Comparison of ENCODE assay signal across 19 cellular contexts in genomic region chr12:47860873-47861272, GRCh38. TPM values are rescaled to one million over a fixed set of nuclear protein-coding genes. Genes with fewer than 3 reads are reported as not detected.
DNase-seq lines count a peak whose midpoint lies in the region; ATAC-seq, FAIRE-seq and TF ChIP-seq lines count a peak whose summit lies in the region.
"Had no signal": no experiment of that assay in that cellular context is flagged by ENCODE, and none has a peak within 500 bp of the region (broad histone marks: within the 10 kb centered on the region; RNA-seq: fewer than 3 reads in every experiment).

No MANE protein-coding gene starts in this region.

- H3K9me1 ChIP-seq in K562 (ENCODE audit: control insufficient read depth, insufficient read depth, low read length), result no peaks in the 10 kb centered on the region

- in situ Hi-C loops in K562 (cut with MboI), result no loop called here

- H3K4me1 ChIP-seq in K562 (replicated peaks in 1 of 2; ENCODE audit: control insufficient read depth in 2 of 2, insufficient read depth in 2 of 2, low read length in 2 of 2) (peaks cover 0 to 3% of the 10 kb centered on the region in 2 experiments; a peak in 1 of 5 replicates), uterus (no peaks in the 10 kb centered on the region)
- H3K4me1 ChIP-seq: A549, HAP-1 had no signal

- TF ChIP-seq CTCF in K562 (IDR thresholded peaks at IDR 0.05 in 2 of 3, conservative IDR thresholded peaks at IDR 0.05 in 1 of 3; ENCODE audit: insufficient read depth in 2 of 3, low read depth in 1 of 3, low read length in 3 of 3) (no peak), uterus (IDR thresholded peaks at IDR 0.05) (no peak)

- no peak overlapping the region for H3K27ac ChIP-seq in K562 (ENCODE audit: extremely low read depth, low read depth, low read length)
- no peak overlapping the region for H3K27ac ChIP-seq in uterus
- H3K27ac ChIP-seq: A549 had no signal

- intact Hi-C loops in activated CD4-positive, alpha-beta T cell treated with anti-CD3 and anti-CD28 coated beads, Interleukin-2, amount 10 ng/mL, durations not matched to agents 24 days and 14 days (cut with micrococcal nuclease), result loop anchor here (1.0 to 2.0 kb wide), 5 partner anchors 24 to 102 kb away; partner anchors contain the start of genes TMEM106C and VDR
- intact Hi-C loops in K562 (cut with micrococcal nuclease) (no loop called here), uterus (cut with DNase I; ENCODE audit: low total_unique reads) (no loop called here), Right ventricle myocardium inferior (cut with DNase I) (no loop called here)

- POLR2A ChIA-PET in activated CD4-positive, alpha-beta memory T cell treated with anti-CD3 and anti-CD28 coated beads, Interleukin-2, amount 10 ng/mL, durations not matched to agents 7 days and 5 days (lab: Charles Lee), result interaction anchor here (0.6 to 1.6 kb wide), 8 partner anchors 22 to 1147 kb away, joined by 3 to 7 read pairs (median 4); no protein-coding TSS in a partner anchor
- POLR2A ChIA-PET in K562 (lab: Yijun Ruan, JAX), result interaction anchor here (0.7 kb wide), 1 partner anchor 62 kb away, joined by 3 read pairs; no protein-coding TSS in a partner anchor

- H4K20me1 ChIP-seq in K562 (replicated peaks; ENCODE audit: control insufficient read depth, insufficient read depth, low read length), result no peaks in the 10 kb centered on the region

- H3K36me3 ChIP-seq in K562 (ENCODE audit: control insufficient read depth, insufficient read depth, low read length) (no peaks in the 10 kb centered on the region), uterus (no peaks in the 10 kb centered on the region)
- H3K36me3 ChIP-seq: HAP-1 had no signal

- no peaks in the 10 kb centered on the region for H3K79me2 ChIP-seq in K562 (ENCODE audit: control insufficient read depth, insufficient read depth, low read length)

- no peak for TF ChIP-seq EP300 in K562 (IDR thresholded peaks at IDR 0.05; ENCODE audit: low read length)

- CTCF ChIA-PET in activated CD4-positive, alpha-beta memory T cell treated with anti-CD3 and anti-CD28 coated beads, Interleukin-2, amount 10 ng/mL, durations not matched to agents 7 days and 5 days (lab: Charles Lee), result interaction anchor here (0.6 to 1.9 kb wide), 5 partner anchors 22 to 310 kb away, joined by 3 to 6 read pairs (median 4); partner anchors contain the start of genes TMEM106C and VDR
- CTCF ChIA-PET in K562 (lab: Yijun Ruan, JAX; ENCODE audit: low intra/inter-chr PET ratio), result no interaction called here

- no TSS peak for BruUV-seq in K562 (replicated peaks; lab: Mats Ljungman, UMichigan)

- TF ChIP-seq RAD21 in K562 (CRISPR knock-in tag; conservative IDR thresholded peaks at IDR 0.05 in 1 of 2, IDR thresholded peaks at IDR 0.05 in 1 of 2), result no peak

- H3K27me3 Mint-ChIP-seq in activated CD4-positive, alpha-beta T cell treated with anti-CD3 and anti-CD28 coated beads, Interleukin-2, amount 10 ng/mL, durations not matched to agents 24 days and 14 days, result no peaks in the 10 kb centered on the region
- H3K27me3 Mint-ChIP-seq in activated naive CD4-positive, alpha-beta T cell treated with anti-CD3 and anti-CD28 coated beads, Interleukin-2, amount 50 U/mL, for 24 hours, result no peaks in the 10 kb centered on the region
- no peaks in the 10 kb centered on the region for H3K27me3 Mint-ChIP-seq in activated CD4-positive, alpha-beta memory T cell treated with anti-CD3 and anti-CD28 coated beads, Interleukin-2, amount 10 ng/mL, durations not matched to agents 7 days and 5 days

- no peak overlapping the region for H3K4me3 ChIP-seq in K562
- H3K4me3 ChIP-seq in uterus, result no peak overlapping the region
- H3K4me3 ChIP-seq: A549, HAP-1 had no signal

- TF ChIP-seq POLR2A in K562 (conservative IDR thresholded peaks at IDR 0.05), result no peak
- no peak for TF ChIP-seq POLR2A in uterus (IDR thresholded peaks at IDR 0.05)

- peak overlapping the region; percentile 92 for H3K27ac Mint-ChIP-seq in activated CD4-positive, alpha-beta T cell treated with anti-CD3 and anti-CD28 coated beads, Interleukin-2, amount 10 ng/mL, durations not matched to agents 24 days and 14 days
- peak overlapping the region; percentile 96 for H3K27ac Mint-ChIP-seq in activated naive CD4-positive, alpha-beta T cell treated with anti-CD3 and anti-CD28 coated beads, Interleukin-2, amount 50 U/mL, for 24 hours
- peak overlapping the region; percentile 66 for H3K27ac Mint-ChIP-seq in activated CD4-positive, alpha-beta memory T cell treated with anti-CD3 and anti-CD28 coated beads, Interleukin-2, amount 10 ng/mL, durations not matched to agents 7 days and 5 days
- H3K27ac Mint-ChIP-seq: CD14-positive monocyte had no signal

- H2AFZ ChIP-seq in K562 (ENCODE audit: low read depth, low read length), result no peak overlapping the region

- H3K4me1 Mint-ChIP-seq in activated CD4-positive, alpha-beta T cell treated with anti-CD3 and anti-CD28 coated beads, Interleukin-2, amount 10 ng/mL, durations not matched to agents 24 days and 14 days, result peaks cover 65% of the 10 kb centered on the region
- H3K4me1 Mint-ChIP-seq in activated naive CD4-positive, alpha-beta T cell treated with anti-CD3 and anti-CD28 coated beads, Interleukin-2, amount 50 U/mL, for 24 hours, result peaks cover 27% of the 10 kb centered on the region
- H3K4me1 Mint-ChIP-seq in activated CD4-positive, alpha-beta memory T cell treated with anti-CD3 and anti-CD28 coated beads, Interleukin-2, amount 10 ng/mL, durations not matched to agents 7 days and 5 days, result peaks cover 69% of the 10 kb centered on the region

- H3K27me3 ChIP-seq in K562 (ENCODE audit: control insufficient read depth in 2 of 2, insufficient read depth in 2 of 2, low read length in 2 of 2), result peaks cover 0 to 9% of the 10 kb centered on the region in 2 experiments; a peak in 1 of 5 replicates
- H3K27me3 ChIP-seq in uterus, result no peaks in the 10 kb centered on the region

- H3K9me3 ChIP-seq in K562 (replicated peaks; ENCODE audit: control insufficient read depth, insufficient read depth, low read depth, low read length) (no peaks in the 10 kb centered on the region), uterus (no peaks in the 10 kb centered on the region)
- H3K9me3 ChIP-seq: A549, HAP-1 had no signal

- H3K9me3 Mint-ChIP-seq in activated CD4-positive, alpha-beta T cell treated with anti-CD3 and anti-CD28 coated beads, Interleukin-2, amount 10 ng/mL, durations not matched to agents 24 days and 14 days, result no peaks in the 10 kb centered on the region
- H3K9me3 Mint-ChIP-seq in activated naive CD4-positive, alpha-beta T cell treated with anti-CD3 and anti-CD28 coated beads, Interleukin-2, amount 50 U/mL, for 24 hours, result no peaks in the 10 kb centered on the region
- no peaks in the 10 kb centered on the region for H3K9me3 Mint-ChIP-seq in activated CD4-positive, alpha-beta memory T cell treated with anti-CD3 and anti-CD28 coated beads, Interleukin-2, amount 10 ng/mL, durations not matched to agents 7 days and 5 days
- H3K9me3 Mint-ChIP-seq: CD14-positive monocyte had no signal

- DNase-seq in activated CD4-positive, alpha-beta T cell treated with anti-CD3 and anti-CD28 coated beads, Interleukin-2, amount 10 ng/mL, durations not matched to agents 24 days and 14 days, result no peak
- DNase-seq in activated CD4-positive, alpha-beta T cell treated with anti-CD3 and anti-CD28 coated beads for 4 hours, result no peak
- no peak for DNase-seq in activated naive CD4-positive, alpha-beta T cell treated with anti-CD3 and anti-CD28 coated beads, Interleukin-2, amount 50 U/mL, for 16 hours
- no peak for DNase-seq in activated CD4-positive, alpha-beta memory T cell treated with anti-CD3 and anti-CD28 coated beads, Interleukin-2, amount 10 ng/mL, durations not matched to agents 7 days and 5 days
- no peak for DNase-seq in K562 (ENCODE audit: extremely low read depth in 1 of 4, low spot score in 3 of 4)
- no peak for DNase-seq in uterus
- DNase-seq in Right ventricle myocardium inferior (ENCODE audit: missing footprints), result no peak
- DNase-seq: COR-L47, GF-D8, Karpas-422, NCI-H1105, NCI-H1694 treated with DMSO at 0.1 percent for 48 hours, NCI-H526 treated with DMSO at 0.1 percent for 48 hours had no signal

- 25% methylated on average over 2 of the region's 2 CpGs for WGBS in K562 (ENCODE audit: insufficient coverage, low coverage, missing lambda C conversion rate)

- FAIRE-seq in K562 (lab: Jason Lieb, UNC), result peak; percentile 54
- FAIRE-seq: GM12891, GM18507 had no signal

- peak overlapping the region; percentile 60 for H3K4me3 Mint-ChIP-seq in activated CD4-positive, alpha-beta T cell treated with anti-CD3 and anti-CD28 coated beads, Interleukin-2, amount 10 ng/mL, durations not matched to agents 24 days and 14 days
- H3K4me3 Mint-ChIP-seq in activated naive CD4-positive, alpha-beta T cell treated with anti-CD3 and anti-CD28 coated beads, Interleukin-2, amount 50 U/mL, for 24 hours, result peak overlapping the region; percentile 36
- no peak overlapping the region for H3K4me3 Mint-ChIP-seq in activated CD4-positive, alpha-beta memory T cell treated with anti-CD3 and anti-CD28 coated beads, Interleukin-2, amount 10 ng/mL, durations not matched to agents 7 days and 5 days
- H3K4me3 Mint-ChIP-seq: CD14-positive monocyte had no signal

- no peak for ATAC-seq in K562
- no peak for ATAC-seq in Right ventricle myocardium inferior
- ATAC-seq: A549 had no signal

- H3K9ac ChIP-seq in K562 (ENCODE audit: insufficient read depth in 1 of 2, low read depth in 2 of 2, low read length in 2 of 2), result no peak overlapping the region

- H3K36me3 Mint-ChIP-seq in activated CD4-positive, alpha-beta T cell treated with anti-CD3 and anti-CD28 coated beads, Interleukin-2, amount 10 ng/mL, durations not matched to agents 24 days and 14 days (ENCODE audit: low read depth), result peaks cover 87% of the 10 kb centered on the region
- peaks cover 2% of the 10 kb centered on the region for H3K36me3 Mint-ChIP-seq in activated naive CD4-positive, alpha-beta T cell treated with anti-CD3 and anti-CD28 coated beads, Interleukin-2, amount 50 U/mL, for 24 hours
- H3K36me3 Mint-ChIP-seq in activated CD4-positive, alpha-beta memory T cell treated with anti-CD3 and anti-CD28 coated beads, Interleukin-2, amount 10 ng/mL, durations not matched to agents 7 days and 5 days (ENCODE audit: low read depth), result peaks cover 76% of the 10 kb centered on the region

- H3K4me2 ChIP-seq in K562 (ENCODE audit: insufficient read depth, low read length), result no peak overlapping the region
- H3K4me2 ChIP-seq: A549 had no signal

RNA-seq across cellular contexts. Expression of gene HDAC7, which starts 41.2 kb away (rescaled TPM):
- total RNA-seq in activated CD4-positive, alpha-beta T cell treated with anti-CD3 and anti-CD28 coated beads, Interleukin-2, amount 10 ng/mL, durations not matched to agents 24 days and 14 days, result 405 and 419 TPM in 2 replicates
- total RNA-seq in activated CD4-positive, alpha-beta memory T cell treated with anti-CD3 and anti-CD28 coated beads, Interleukin-2, amount 10 ng/mL, durations not matched to agents 7 days and 5 days, result 100 to 1,000 TPM; 315 to 328 TPM
- 123 and 300 TPM in 2 replicates for total RNA-seq in K562 (2011; cell fraction: chromatin; rRNA removed; ENCODE audit: low replicate concordance)
- total RNA-seq in K562 (2011; cell fraction: nucleolus; rRNA removed), result 143 and 147 TPM in 2 replicates
- 123 and 161 TPM in 2 replicates for total RNA-seq in K562 (2011; cell fraction: nucleoplasm; rRNA removed)
- total RNA-seq in K562 (2014; rRNA removed) (38.4 and 57.4 TPM in 2 replicates), K562 (2014; rRNA removed; fragmentation: Illumina TruSeq; extraction: Trizol) (22.2 and 30.2 TPM in 2 replicates), K562 (2015; rRNA removed; fragmentation: Illumina TruSeq; extraction: Trizol) (26.7 and 28.2 TPM in 2 replicates), K562 (2021) (119 and 129 TPM in 2 replicates), uterus (100 to 1,000 TPM in 1 of 4 donors, 10 to 100 TPM in 3; 33.0 to 191 (median 42.5) TPM), Right ventricle myocardium inferior (38.8 TPM)
- polyA plus RNA-seq in K562 (2011; rRNA removed) (31.1 and 33.7 TPM in 2 replicates), K562 (2014; fragmentation: Illumina TruSeq; extraction: Trizol) (71.9 and 82.7 TPM in 2 replicates), K562 (2014; fragmentation: Nextera tagmentation; extraction: Ambion mirVana) (1 to 10 TPM; 2.5 to 3.8 TPM), K562 (2014; rRNA removed) (78.0 and 82.7 TPM in 2 replicates)
- 20.6 and 43.9 TPM in 2 replicates for polyA plus RNA-seq in K562 (2011; cell fraction: cytosol; rRNA removed)
- 215 and 430 TPM in 2 replicates for polyA plus RNA-seq in K562 (2011; cell fraction: nucleus; rRNA removed)
- 67.8 and 112 TPM in 2 replicates for polyA plus RNA-seq in K562 (2012)
- 8.5 and 12.0 TPM in 2 replicates for polyA minus RNA-seq in K562 (2011; rRNA and poly(A)+ RNA removed)
- polyA minus RNA-seq in K562 (2011; cell fraction: cytosol; rRNA and poly(A)+ RNA removed), result 28.2 and 32.6 TPM in 2 replicates
- 41.2 and 50.1 TPM in 2 replicates for polyA minus RNA-seq in K562 (2011; cell fraction: nucleus; rRNA and poly(A)+ RNA removed)

RNA-seq across cellular contexts. Expression of gene VDR, which starts 43.9 kb away (rescaled TPM):
- 267 and 277 TPM in 2 replicates for total RNA-seq in activated CD4-positive, alpha-beta T cell treated with anti-CD3 and anti-CD28 coated beads, Interleukin-2, amount 10 ng/mL, durations not matched to agents 24 days and 14 days
- total RNA-seq in activated CD4-positive, alpha-beta memory T cell treated with anti-CD3 and anti-CD28 coated beads, Interleukin-2, amount 10 ng/mL, durations not matched to agents 7 days and 5 days, result 10 to 100 TPM; 62.9 to 65.5 TPM
- 2.1 and 5.2 TPM in 2 replicates for total RNA-seq in K562 (2011; cell fraction: chromatin; rRNA removed; ENCODE audit: low replicate concordance)
- total RNA-seq in K562 (2011; cell fraction: nucleolus; rRNA removed), result 2.1 and 3.3 TPM in 2 replicates
- 2.3 and 2.4 TPM in 2 replicates for total RNA-seq in K562 (2011; cell fraction: nucleoplasm; rRNA removed)
- total RNA-seq in K562 (2014; rRNA removed) (2.2 and 2.7 TPM in 2 replicates), K562 (2014; rRNA removed; fragmentation: Illumina TruSeq; extraction: Trizol) (1.8 and 1.9 TPM in 2 replicates), K562 (2015; rRNA removed; fragmentation: Illumina TruSeq; extraction: Trizol) (1.2 TPM in 2 replicates), K562 (2021) (4.2 and 4.8 TPM in 2 replicates), uterus (1 to 10 TPM in 1 of 4 donors, under 1 TPM in 3; 0.26 to 2.0 (median 0.49) TPM), Right ventricle myocardium inferior (0.35 TPM)
- polyA plus RNA-seq in K562 (2011; rRNA removed) (1.1 and 2.4 TPM in 2 replicates), K562 (2014; fragmentation: Illumina TruSeq; extraction: Trizol) (4.0 and 4.3 TPM in 2 replicates), K562 (2014; fragmentation: Nextera tagmentation; extraction: Ambion mirVana) (under 1 TPM; 0.61 to 0.62 TPM), K562 (2014; rRNA removed) (1.8 and 2.0 TPM in 2 replicates)
- polyA plus RNA-seq in K562 (2011; cell fraction: cytosol; rRNA removed), result 0.78 and 3.6 TPM in 2 replicates
- polyA plus RNA-seq in K562 (2011; cell fraction: nucleus; rRNA removed), result 0.59 and 1.7 TPM in 2 replicates
- polyA plus RNA-seq in K562 (2012), result 2.8 and 5.2 TPM in 2 replicates
- 1.7 and 5.0 TPM in 2 replicates for polyA minus RNA-seq in K562 (2011; rRNA and poly(A)+ RNA removed)
- 1.5 and 3.2 TPM in 2 replicates for polyA minus RNA-seq in K562 (2011; cell fraction: cytosol; rRNA and poly(A)+ RNA removed)
- 1.00 and 2.4 TPM in 2 replicates for polyA minus RNA-seq in K562 (2011; cell fraction: nucleus; rRNA and poly(A)+ RNA removed)

Comparison
In these comparisons a context has a peak if more than half of its experiments do, and no peak if none do; other contexts are left out.
1. RNA of gene VDR, which starts 43.9 kb away (total RNA-seq): 267 to 277 TPM in activated CD4-positive, alpha-beta T cell treated with anti-CD3 and anti-CD28 coated beads, Interleukin-2, amount 10 ng/mL, durations not matched to agents 24 days and 14 days and 62.9 to 65.5 TPM in activated CD4-positive, alpha-beta memory T cell treated with anti-CD3 and anti-CD28 coated beads, Interleukin-2, amount 10 ng/mL, durations not matched to agents 7 days and 5 days; 1.2 to 5.2 TPM in K562, 0.26 to 2.0 TPM in uterus and 0.35 TPM in Right ventricle myocardium inferior (single experiment); every median in the first group is over 10 times any median in the second.
2. Peak in every context shown above with its lines, with median percentiles within 50 percentile points of each other: H3K27ac Mint-ChIP-seq.